Comparison of ENCODE assay signal across 15 cellular contexts in genomic region chr7:130844811-130845580, GRCh38.
A peak's percentile ranks its signal among the peaks of the same experiment; 100 is the strongest.
DNase-seq lines count a peak whose midpoint lies in the region; ATAC-seq, FAIRE-seq and TF ChIP-seq lines count a peak whose summit lies in the region.
"Had no signal": no experiment of that assay in that cellular context is flagged by ENCODE, and none has a peak within 500 bp of the region (broad histone marks: within the 10 kb centered on the region; RNA-seq: fewer than 3 reads in every experiment).

No MANE protein-coding gene starts in this region.

- peak overlapping the region; percentile 14 for H3K27ac Mint-ChIP-seq in activated T-helper 17 cell treated with anti-CD3 and anti-CD28 coated beads, Interleukin-2, amount 50 U/mL, for 72 hours
- H3K27ac Mint-ChIP-seq in T-helper 17 cell: no peak overlapping the region
- H3K27ac Mint-ChIP-seq: activated CD4-positive, alpha-beta memory T cell treated with anti-CD3 and anti-CD28 coated beads for 36 hours; type B pancreatic cell had no signal

- H3K4me1 Mint-ChIP-seq in activated T-helper 17 cell treated with anti-CD3 and anti-CD28 coated beads, Interleukin-2, amount 50 U/mL, for 72 hours: no peaks in the 10 kb centered on the region
- peaks cover 6% of the 10 kb centered on the region for H3K4me1 Mint-ChIP-seq in T-helper 17 cell

- H3K36me3 Mint-ChIP-seq in activated T-helper 17 cell treated with anti-CD3 and anti-CD28 coated beads, Interleukin-2, amount 50 U/mL, for 72 hours (ENCODE audit: low read depth): no peaks in the 10 kb centered on the region
- H3K36me3 Mint-ChIP-seq in T-helper 17 cell (ENCODE audit: low read depth): peaks cover 4% of the 10 kb centered on the region
- H3K36me3 Mint-ChIP-seq: activated CD4-positive, alpha-beta memory T cell treated with anti-CD3 and anti-CD28 coated beads for 36 hours; type B pancreatic cell had no signal

- no peaks in the 10 kb centered on the region; the same call in 1 of the 2 replicates for H3K79me2 ChIP-seq in HCT116 (ENCODE audit: insufficient read depth, low read length)

- RAD21 ChIA-PET in HCT116 (lab: Charles Lee; ENCODE audit: low non-redundant PET in 1 of 2, low total read pairs in 2 of 2, uncharacterized antibody in 2 of 2, unreplicated experiment in 2 of 2): interaction anchor here in 1 of 2 experiments (0.6 kb wide), 1 partner anchor 780 kb away, joined by 4 read pairs; no protein-coding TSS in a partner anchor

- peaks cover 21% of the 10 kb centered on the region for H3K27me3 Mint-ChIP-seq in activated T-helper 17 cell treated with anti-CD3 and anti-CD28 coated beads, Interleukin-2, amount 50 U/mL, for 72 hours
- peaks cover 54% of the 10 kb centered on the region for H3K27me3 Mint-ChIP-seq in T-helper 17 cell

- no peak for TF ChIP-seq EP300 in A549 (IDR thresholded peaks at IDR 0.05)

- CTCF ChIA-PET in A549 (lab: Yijun Ruan, JAX) (interaction anchor here (0.8 to 1.9 kb wide), 4 partner anchors 9 to 774 kb away, joined by 3 to 6 read pairs (median 4); partner anchors contain the start of gene KLHDC10), HCT116 (lab: Charles Lee) (interaction anchor here (1.3 to 1.5 kb wide), 2 partner anchors 13 to 51 kb away, joined by 3 to 5 read pairs; no protein-coding TSS in a partner anchor)

- TSS peak; percentile 83 for BruUV-seq in HCT116 (replicated peaks; lab: Mats Ljungman, UMichigan)

- no peaks in the 10 kb centered on the region for H4K20me1 ChIP-seq in HCT116 (ENCODE audit: insufficient read depth)

- TF ChIP-seq CTCF in A549 (IDR thresholded peaks at IDR 0.05) (no peak), HCT116 (IDR thresholded peaks at IDR 0.05 in 2 of 3, conservative IDR thresholded peaks at IDR 0.05 in 1 of 3; ENCODE audit: borderline replicate concordance in 1 of 3, insufficient read depth in 1 of 3, low read depth in 2 of 3, low read length in 2 of 3) (no peak), foreskin keratinocyte (conservative IDR thresholded peaks at IDR 0.05) (no peak)

- 35% methylated on average over 11 of the region's 11 CpGs for WGBS in A549 (ENCODE audit: missing lambda C conversion rate)

- TF ChIP-seq RAD21 in A549 (conservative IDR thresholded peaks at IDR 0.05 in 1 of 2, IDR thresholded peaks at IDR 0.05 in 1 of 2): no peak
- TF ChIP-seq RAD21 in HCT116 (IDR thresholded peaks at IDR 0.05; ENCODE audit: low read depth): no peak

- H3K9me2 ChIP-seq in HCT116 (ENCODE audit: insufficient read depth): no peaks in the 10 kb centered on the region

- H3K9ac ChIP-seq in HCT116 (ENCODE audit: low read length): peak overlapping the region; percentile 68

- DNase-seq in A549 (ENCODE audit: low read depth in 1 of 2, low spot score in 1 of 2): peak; percentile 59 to 81
- peak; percentile 87 for DNase-seq in HCT116 (ENCODE audit: low read depth, low spot score)
- peak in 1 of 2 donors; percentile 89 for DNase-seq in foreskin keratinocyte
- DNase-seq in HK-2 (ENCODE audit: unreplicated experiment): no peak
- no peak for DNase-seq in T-helper 17 cell
- no peak for DNase-seq in HAP-1 (ENCODE audit: low spot score in 2 of 2)
- DNase-seq: activated CD4-positive, alpha-beta memory T cell treated with anti-CD3 and anti-CD28 coated beads for 36 hours; BE2C; DND-41; pancreas; stimulated activated CD8-positive, alpha-beta memory T cell treated with anti-CD3 and anti-CD28 coated beads, Interleukin-4, amount 100 ng/mL, for 48 hours had no signal

- in situ Hi-C loops in HAP-1 (cut with MboI; ENCODE audit: low sequenced_read_pairs): no loop called here

- TF ChIP-seq POLR2A in A549 (IDR thresholded peaks at IDR 0.05; ENCODE audit: low read length): no peak
- TF ChIP-seq POLR2A in HCT116 (IDR thresholded peaks at IDR 0.05; ENCODE audit: borderline replicate concordance, extremely low read depth, insufficient read depth, insufficient read length): no peak

- no peak overlapping the region for H2AFZ ChIP-seq in HCT116 (ENCODE audit: low read depth, low read length, poor library complexity, severe bottlenecking)

- H3K9me3 Mint-ChIP-seq in activated T-helper 17 cell treated with anti-CD3 and anti-CD28 coated beads, Interleukin-2, amount 50 U/mL, for 72 hours: no peaks in the 10 kb centered on the region
- H3K9me3 Mint-ChIP-seq: activated CD4-positive, alpha-beta memory T cell treated with anti-CD3 and anti-CD28 coated beads for 36 hours; type B pancreatic cell had no signal

- H3K9me3 ChIP-seq in A549 (no peaks in the 10 kb centered on the region), HCT116 (ENCODE audit: control insufficient read depth in 1 of 2, insufficient read depth in 1 of 2, low read depth in 1 of 2, low read length in 2 of 2) (no peaks in the 10 kb centered on the region), T-helper 17 cell (ENCODE audit: control insufficient read depth, low read length, poor library complexity, severe bottlenecking) (no peaks in the 10 kb centered on the region), HAP-1 (no peaks in the 10 kb centered on the region)
- H3K9me3 ChIP-seq: BE2C, pancreas had no signal

- intact Hi-C loops in HCT116 (cut with micrococcal nuclease): loop anchor here (1.0 to 2.0 kb wide), 2 partner anchors 8 to 50 kb away; no protein-coding TSS in a partner anchor

- H3K27me3 ChIP-seq in HCT116 (ENCODE audit: insufficient read depth, low read length): no peaks in the 10 kb centered on the region
- no peaks in the 10 kb centered on the region for H3K27me3 ChIP-seq in foreskin keratinocyte
- H3K27me3 ChIP-seq in HAP-1 (ENCODE audit: low read depth): peaks cover 8% of the 10 kb centered on the region; the same call in 1 of the 2 replicates
- H3K27me3 ChIP-seq: BE2C, pancreas had no signal

- H3K27ac ChIP-seq in A549: peak overlapping the region; percentile 79 to 87
- peak overlapping the region; percentile 94 for H3K27ac ChIP-seq in HCT116 (ENCODE audit: low read depth, low read length)
- peak overlapping the region; percentile 89 for H3K27ac ChIP-seq in foreskin keratinocyte
- H3K27ac ChIP-seq: pancreas had no signal

- H3K4me1 ChIP-seq in A549 (peaks cover 31% of the 10 kb centered on the region), HCT116 (ENCODE audit: control insufficient read depth in 1 of 2, insufficient read depth in 2 of 2, low read length in 2 of 2) (peaks cover 44 to 91% of the 10 kb centered on the region in 2 experiments), foreskin keratinocyte (peaks cover 29% of the 10 kb centered on the region), HAP-1 (no peaks in the 10 kb centered on the region)
- H3K4me1 ChIP-seq: BE2C, pancreas had no signal

- POLR2A ChIA-PET in A549 (lab: Yijun Ruan, JAX): interaction anchor here (0.5 to 1.2 kb wide), 3 partner anchors 28 to 689 kb away, joined by 3 to 4 read pairs (median 3); no protein-coding TSS in a partner anchor
- POLR2A ChIA-PET in HCT116 (lab: Charles Lee): interaction anchor here (1.3 kb wide), 2 partner anchors 9 to 69 kb away, joined by 3 read pairs; no protein-coding TSS in a partner anchor

- peak overlapping the region; percentile 21; the same call in 2 of the 3 replicates for H3K4me3 ChIP-seq in A549
- H3K4me3 ChIP-seq in HCT116 (replicated peaks in 1 of 2; ENCODE audit: low read depth in 1 of 2, low read length in 2 of 2): peak overlapping the region; percentile 11 to 15; a peak in 3 of 4 replicates
- H3K4me3 ChIP-seq in HAP-1: no peak overlapping the region
- H3K4me3 ChIP-seq: pancreas had no signal

- no peaks in the 10 kb centered on the region; a peak in 1 of 4 replicates for H3K36me3 ChIP-seq in HCT116 (ENCODE audit: control insufficient read depth in 1 of 2, insufficient read depth in 2 of 2, low read length in 2 of 2)
- no peaks in the 10 kb centered on the region for H3K36me3 ChIP-seq in HAP-1 (replicated peaks)
- H3K36me3 ChIP-seq: BE2C, pancreas had no signal

- H3K4me2 ChIP-seq in A549 (peak overlapping the region; percentile 88), HCT116 (ENCODE audit: low read length) (peak overlapping the region; percentile 67)

- no peak for FAIRE-seq in A549 (lab: Jason Lieb, UNC)
- FAIRE-seq: HTR-8/SVneo, pancreas had no signal

- peak; percentile 62 to 69; a peak in 5 of 6 replicates for ATAC-seq in A549
- peak; percentile 77 for ATAC-seq in HCT116
- ATAC-seq in activated T-helper 17 cell treated with anti-CD3 and anti-CD28 coated beads, Interleukin-2, amount 50 U/mL, for 72 hours (replicated peaks): no peak
- peak; percentile 83 for ATAC-seq in foreskin keratinocyte
- ATAC-seq in HG03521 (IDR thresholded peaks at IDR 0.05; ENCODE audit: unreplicated experiment): no peak
- no peak for ATAC-seq in T-helper 17 cell

- H3K4me3 Mint-ChIP-seq in activated T-helper 17 cell treated with anti-CD3 and anti-CD28 coated beads, Interleukin-2, amount 50 U/mL, for 72 hours: no peak overlapping the region
- H3K4me3 Mint-ChIP-seq in T-helper 17 cell: no peak overlapping the region
- H3K4me3 Mint-ChIP-seq: activated CD4-positive, alpha-beta memory T cell treated with anti-CD3 and anti-CD28 coated beads for 36 hours; type B pancreatic cell had no signal

TF ChIP-seq in A549, 52 proteins besides CTCF, POLR2A, EP300 and RAD21 (continues in another document):
- TF ChIP-seq HOXB13 (CRISPR knock-in tag; IDR thresholded peaks at IDR 0.05; ENCODE audit: low read depth): no peak
- TF ChIP-seq FOXS1 (CRISPR knock-in tag; IDR thresholded peaks at IDR 0.05): no peak
- no peak for TF ChIP-seq HES2 (IDR thresholded peaks at IDR 0.05)
- TF ChIP-seq JUN (IDR thresholded peaks at IDR 0.05): 0 out of 5 replicates have a peak, but pooled peaks of 1 of the 2 experiments have one; percentile 21
- TF ChIP-seq MAFK (IDR thresholded peaks at IDR 0.05; ENCODE audit: partially characterized antibody): no peak

TF ChIP-seq in HCT116, 20 proteins besides CTCF, POLR2A, EP300 and RAD21:
- peak; percentile 54; the same call in 1 of the 2 replicates for TF ChIP-seq POLR2AphosphoS5 (IDR thresholded peaks at IDR 0.05; ENCODE audit: low read depth, low read length)
- TF ChIP-seq EGR1 (IDR thresholded peaks at IDR 0.05; ENCODE audit: low read depth): no peak
TF ChIP-seq in HCT116: peak in this region for 1.

Comparison
In these comparisons a context has a peak if more than half of its experiments do, and no peak if none do; other contexts are left out.
1. ATAC-seq: peak in A549 (2 of 2), HCT116 (single experiment) and foreskin keratinocyte (single experiment); none in activated T-helper 17 cell treated with anti-CD3 and anti-CD28 coated beads, Interleukin-2, amount 50 U/mL, for 72 hours (single experiment), HG03521 (single experiment) and T-helper 17 cell (single experiment).
2. DNase-seq: peak in A549 (2 of 2) and HCT116 (single experiment); none in HK-2 (single experiment), T-helper 17 cell (0 of 3) and HAP-1 (0 of 2).
3. Peak in every context shown above with its lines, with median percentiles within 50 percentile points of each other: H3K27ac ChIP-seq.